Comparison of ENCODE assay signal across 23 cellular contexts in genomic region chr4:101074326-101074725, GRCh38.
"Had no signal": no experiment of that assay in that cellular context is flagged by ENCODE, and none has a peak within 500 bp of the region (broad histone marks: within the 10 kb centered on the region; RNA-seq: fewer than 3 reads in every experiment).

No MANE protein-coding gene starts in this region.

- H3K4me3 ChIP-seq: lower lobe of right lung, ovary, skin epidermis, thoracic aorta, vagina had no signal

- ATAC-seq: activated CD4-positive, alpha-beta T cell treated with anti-CD3 and anti-CD28 coated beads for 36 hours; activated T-cell treated with anti-CD3 and anti-CD28 coated beads, Interleukin-2, amount 50 U/mL, for 4 hours; left lobe of liver; lower lobe of right lung; naive thymus-derived CD4-positive, alpha-beta T cell; right cardiac atrium; stimulated activated memory B cell treated with anti-CD40 and anti-IgM and Interleukin-4, amounts not matched to agents 10 μg/mL and 1 μg/mL and 100 μg/mL, for 72 hours had no signal

- H3K27ac ChIP-seq: epithelial cell of prostate, lower lobe of right lung, ovary, skin epidermis, thoracic aorta, vagina had no signal

- H3K27me3 ChIP-seq: ovary, vagina had no signal

- H3K27ac Mint-ChIP-seq: activated B cell treated with CpG ODN at 0.5 μM for 24 hours; activated CD4-positive, alpha-beta T cell treated with anti-CD3 and anti-CD28 coated beads for 36 hours; activated naive CD8-positive, alpha-beta T cell treated with anti-CD3 and anti-CD28 coated beads for 36 hours; naive thymus-derived CD4-positive, alpha-beta T cell; stimulated activated memory B cell treated with anti-CD40 and anti-IgM and Interleukin-4, amounts not matched to agents 10 μg/mL and 1 μg/mL and 100 μg/mL, for 72 hours; T-helper 1 cell treated with Interleukin-12 subunit alpha and Interleukin-12 subunit beta and Interleukin-4 antibody, amounts not matched to agents 30 μg/mL and 1 μg/mL, for 36 hours; type B pancreatic cell had no signal

- H3K4me1 ChIP-seq: vagina had no signal

- H3K27me3 Mint-ChIP-seq: activated B cell treated with CpG ODN at 0.5 μM for 24 hours; activated CD4-positive, alpha-beta T cell treated with anti-CD3 and anti-CD28 coated beads for 36 hours; activated naive CD8-positive, alpha-beta T cell treated with anti-CD3 and anti-CD28 coated beads for 36 hours; naive thymus-derived CD4-positive, alpha-beta T cell; stimulated activated memory B cell treated with anti-CD40 and anti-IgM and Interleukin-4, amounts not matched to agents 10 μg/mL and 1 μg/mL and 100 μg/mL, for 72 hours; type B pancreatic cell had no signal

- H3K4me3 Mint-ChIP-seq: activated B cell treated with CpG ODN at 0.5 μM for 24 hours; activated CD4-positive, alpha-beta T cell treated with anti-CD3 and anti-CD28 coated beads for 36 hours; activated naive CD8-positive, alpha-beta T cell treated with anti-CD3 and anti-CD28 coated beads for 36 hours; activated T-cell treated with anti-CD3 and anti-CD28 coated beads, Interleukin-2, amount 50 U/mL, for 4 hours; immature natural killer cell; naive thymus-derived CD4-positive, alpha-beta T cell; stimulated activated memory B cell treated with anti-CD40 and anti-IgM and Interleukin-4, amounts not matched to agents 10 μg/mL and 1 μg/mL and 100 μg/mL, for 72 hours; T-helper 1 cell treated with Interleukin-12 subunit alpha and Interleukin-12 subunit beta and Interleukin-4 antibody, amounts not matched to agents 30 μg/mL and 1 μg/mL, for 36 hours; type B pancreatic cell had no signal

- H3K9me3 ChIP-seq: lower lobe of right lung, ovary, thoracic aorta, vagina had no signal

- H3K36me3 ChIP-seq: ovary, thoracic aorta, vagina had no signal

- DNase-seq: activated B cell treated with CpG ODN at 0.5 μM for 24 hours; activated CD4-positive, alpha-beta T cell treated with anti-CD3 and anti-CD28 coated beads, Interleukin-2, amount 50 U/mL, for 48 hours; activated CD8-positive, alpha-beta memory T cell treated with anti-CD3 and anti-CD28 coated beads, Interleukin-2, amount 50 U/mL, for 48 hours; activated naive CD4-positive, alpha-beta T cell treated with Interleukin-2 at 50 U/mL for 16 hours; activated naive CD8-positive, alpha-beta T cell treated with anti-CD3 and anti-CD28 coated beads for 36 hours; activated T-cell treated with anti-CD3 and anti-CD28 coated beads, Interleukin-2, amount 50 U/mL, for 4 hours; foreskin melanocyte; immature natural killer cell; lower lobe of right lung; naive thymus-derived CD4-positive, alpha-beta T cell; ovary; right cardiac atrium; stimulated activated CD4-positive, alpha-beta T cell treated with anti-CD3 and anti-CD28 coated beads, Interleukin-1b, Interleukin-23, amount 100 ng/mL, for 48 hours; T1000 had no signal

- H3K9me3 Mint-ChIP-seq: activated B cell treated with CpG ODN at 0.5 μM for 24 hours; activated naive CD8-positive, alpha-beta T cell treated with anti-CD3 and anti-CD28 coated beads for 36 hours; activated T-cell treated with anti-CD3 and anti-CD28 coated beads, Interleukin-2, amount 50 U/mL, for 4 hours; immature natural killer cell; naive thymus-derived CD4-positive, alpha-beta T cell; stimulated activated memory B cell treated with anti-CD40 and anti-IgM and Interleukin-4, amounts not matched to agents 10 μg/mL and 1 μg/mL and 100 μg/mL, for 72 hours; T-helper 1 cell treated with Interleukin-12 subunit alpha and Interleukin-12 subunit beta and Interleukin-4 antibody, amounts not matched to agents 30 μg/mL and 1 μg/mL, for 36 hours; type B pancreatic cell had no signal
